9 cellular contexts compared by ENCODE assay signal in genomic region chr5:36507332-36507952, GRCh38.
DNase-seq lines count a peak whose midpoint lies in the region; ATAC-seq and TF ChIP-seq lines count a peak whose summit lies in the region.
"Had no signal": no experiment of that assay in that cellular context is flagged by ENCODE, and none has a peak within 500 bp of the region (broad histone marks: within the 10 kb centered on the region; RNA-seq: fewer than 3 reads in every experiment).

No MANE protein-coding gene starts in this region.

- no peak overlapping the region for H3K4me3 ChIP-seq in CD4-positive, alpha-beta memory T cell (ENCODE audit: low read length in 2 of 2)
- no peak overlapping the region for H3K4me3 ChIP-seq in right cardiac atrium (ENCODE audit: low read length)
- H3K4me3 ChIP-seq in gastrocnemius medialis = no peak overlapping the region

- H3K4me1 ChIP-seq in CD4-positive, alpha-beta memory T cell (ENCODE audit: insufficient read depth, low read length) = no peaks in the 10 kb centered on the region
- H3K4me1 ChIP-seq in right cardiac atrium (ENCODE audit: control insufficient read depth, insufficient read depth, low read length) (no peaks in the 10 kb centered on the region), gastrocnemius medialis (no peaks in the 10 kb centered on the region)

- peaks cover 7 to 10% of the 10 kb centered on the region in 2 donors for H3K27me3 Mint-ChIP-seq in CD4-positive, alpha-beta memory T cell

- CTCF ChIA-PET in CD4-positive, alpha-beta memory T cell (lab: Charles Lee; ENCODE audit: partially characterized antibody) = interaction anchor here (0.8 to 6.4 kb wide), 10 partner anchors 8 to 428 kb away, joined by 3 to 53 read pairs (median 4); partner anchors contain the start of gene NADK2

- DNase-seq in CD4-positive, alpha-beta memory T cell = peak; percentile 42 to 56 (median 50)
- DNase-seq in NCI-H1417 treated with DMSO at 0.1 percent for 48 hours (lab: John Stamatoyannopoulos, UW) (peak; percentile 10), T-helper 1 cell (peak; percentile 18 to 63 (median 42)), amniotic epithelial cell (ENCODE audit: low read depth) (peak; percentile 56), right cardiac atrium (peak; percentile 73 to 91 (median 85)), gastrocnemius medialis (peak; percentile 30 to 56)

- TF ChIP-seq CTCF in gastrocnemius medialis (IDR thresholded peaks at IDR 0.05 in 4 of 5, conservative IDR thresholded peaks at IDR 0.05 in 1 of 5) = peak in 4 of 5 experiments; percentile 48 to 80 (median 68)

- TF ChIP-seq POLR2A in gastrocnemius medialis (IDR thresholded peaks at IDR 0.05) = no peak

- H3K9me3 Mint-ChIP-seq in CD4-positive, alpha-beta memory T cell = no peaks in the 10 kb centered on the region
- H3K9me3 Mint-ChIP-seq: IgD-negative memory B cell had no signal

- no peak overlapping the region for H3K27ac ChIP-seq in CD4-positive, alpha-beta memory T cell (ENCODE audit: low read depth, low read length)
- H3K27ac ChIP-seq in right cardiac atrium (ENCODE audit: low read length) = no peak overlapping the region
- H3K27ac ChIP-seq in gastrocnemius medialis = no peak overlapping the region

- H3K36me3 Mint-ChIP-seq in CD4-positive, alpha-beta memory T cell = no peaks in the 10 kb centered on the region

- in situ Hi-C loops in gastrocnemius medialis (cut with MboI; ENCODE audit: low sequenced_read_pairs in 4 of 4) = loop anchor here in 2 of 4 donors (10.0 to 25.0 kb wide), 3 partner anchors 93 to 245 kb away; no protein-coding TSS in a partner anchor

- POLR2A ChIA-PET in CD4-positive, alpha-beta memory T cell (lab: Charles Lee; ENCODE audit: partially characterized antibody) = no interaction called here

- intact Hi-C loops in CD4-positive, alpha-beta memory T cell (cut with micrococcal nuclease) = loop anchor here (1.0 kb wide), 3 partner anchors 92 to 265 kb away; no protein-coding TSS in a partner anchor
- intact Hi-C loops in right cardiac atrium (cut with DNase I) (loop anchor here in 3 of 4 donors (5.0 to 10.0 kb wide), 4 partner anchors 83 to 187 kb away; no protein-coding TSS in a partner anchor), gastrocnemius medialis (cut with DNase I; ENCODE audit: low total_unique reads) (loop anchor here (1.0 to 10.0 kb wide), 4 partner anchors 92 to 263 kb away; partner anchors contain the start of gene NADK2)

- no peaks in the 10 kb centered on the region for H3K36me3 ChIP-seq in CD4-positive, alpha-beta memory T cell (ENCODE audit: insufficient read depth, low read length)
- H3K36me3 ChIP-seq in gastrocnemius medialis = no peaks in the 10 kb centered on the region

- ATAC-seq in GM21786 (IDR thresholded peaks at IDR 0.05; ENCODE audit: unreplicated experiment) (peak; percentile 78), right cardiac atrium (peak; percentile 59 to 65), gastrocnemius medialis (peak; percentile 60 to 70), HG02970 (IDR thresholded peaks at IDR 0.05; ENCODE audit: low FRiP score, unreplicated experiment) (no peak)

- no peak overlapping the region for H3K27ac Mint-ChIP-seq in CD4-positive, alpha-beta memory T cell
- H3K27ac Mint-ChIP-seq: IgD-negative memory B cell had no signal

- WGBS in right cardiac atrium = 51% methylated on average over 6 of the region's 6 CpGs

- H3K4me1 Mint-ChIP-seq in CD4-positive, alpha-beta memory T cell = no peaks in the 10 kb centered on the region
- H3K4me1 Mint-ChIP-seq: IgD-negative memory B cell had no signal

- H3K4me3 Mint-ChIP-seq in CD4-positive, alpha-beta memory T cell = no peak overlapping the region
- H3K4me3 Mint-ChIP-seq: IgD-negative memory B cell had no signal

- no peaks in the 10 kb centered on the region for H3K9me3 ChIP-seq in CD4-positive, alpha-beta memory T cell (ENCODE audit: control insufficient read depth in 1 of 2, low read length in 2 of 2)
- H3K9me3 ChIP-seq in right cardiac atrium (ENCODE audit: control insufficient read depth, low read length) (no peaks in the 10 kb centered on the region), gastrocnemius medialis (no peaks in the 10 kb centered on the region)

- H3K27me3 ChIP-seq in CD4-positive, alpha-beta memory T cell (ENCODE audit: insufficient read depth, low read length) = no peaks in the 10 kb centered on the region
- no peaks in the 10 kb centered on the region for H3K27me3 ChIP-seq in right cardiac atrium (ENCODE audit: control insufficient read depth, insufficient read depth)
- no peaks in the 10 kb centered on the region for H3K27me3 ChIP-seq in gastrocnemius medialis

Comparison
In these comparisons a context has a peak if more than half of its experiments do, and no peak if none do; other contexts are left out.
1. DNase-seq: peak in every context shown above with its lines; median percentile 85 in right cardiac atrium; 56 in amniotic epithelial cell; 50 in CD4-positive, alpha-beta memory T cell; 43 in gastrocnemius medialis; 42 in T-helper 1 cell; 10 in NCI-H1417 treated with DMSO at 0.1 percent for 48 hours.